ENCODE assay signal across 17 cellular contexts in the genomic region with DNA sequence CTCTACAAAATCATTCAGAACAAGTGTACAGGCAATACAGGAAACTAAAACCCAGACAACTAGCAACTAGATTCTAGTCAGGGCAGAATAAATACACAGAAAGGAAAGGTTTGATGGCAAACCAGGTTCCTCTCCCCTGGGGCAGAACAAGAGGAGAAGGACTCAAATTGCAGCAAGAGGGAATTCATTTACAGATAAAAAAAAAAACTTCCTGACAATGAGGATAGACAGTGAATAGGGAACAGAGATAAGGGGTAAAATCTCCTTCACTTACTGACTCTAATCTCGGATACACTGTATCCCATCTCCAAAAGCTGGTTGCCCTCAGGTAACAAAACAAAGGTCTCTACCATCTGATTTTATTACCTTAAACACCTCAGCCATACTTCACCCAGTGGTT.
A peak's percentile ranks its signal among the peaks of the same experiment; 100 is the strongest.
DNase-seq lines count a peak whose midpoint lies in the region; ATAC-seq and TF ChIP-seq lines count a peak whose summit lies in the region.
"Had no signal": no experiment of that assay in that cellular context is flagged by ENCODE, and none has a peak within 500 bp of the region (broad histone marks: within the 10 kb centered on the region; RNA-seq: fewer than 3 reads in every experiment).

No MANE protein-coding gene starts in this region.

- peak overlapping the region; percentile 27 to 50 (median 46) for H3K27ac ChIP-seq in esophagus muscularis mucosa (replicated peaks in 1 of 4)
- H3K27ac ChIP-seq: A549, C4-2B had no signal

- WGBS in esophagus muscularis mucosa = 76% methylated on average over 1 of the region's 1 CpG

- TF ChIP-seq CTCF in BE2C (IDR thresholded peaks at IDR 0.05; ENCODE audit: low read depth, low read length) (no peak), esophagus muscularis mucosa (IDR thresholded peaks at IDR 0.05) (no peak)

- TF ChIP-seq EP300 in esophagus muscularis mucosa (IDR thresholded peaks at IDR 0.05) = no peak

- H3K9me3 Mint-ChIP-seq in stimulated activated naive B cell treated with anti-CD40 and anti-IgM and Interleukin-4, amounts not matched to agents 10 μg/mL and 1 μg/mL and 100 μg/mL, for 72 hours = peaks cover 0 to 4% of the 10 kb centered on the region in 2 donors
- no peaks in the 10 kb centered on the region for H3K9me3 Mint-ChIP-seq in natural killer cell treated with Interleukin-12 subunit alpha and Interleukin-12 subunit beta and Interleukin-15 and Interleukin-18, amount 100 ng/mL, for 72 hours

- peaks cover 25 to 64% of the 10 kb centered on the region in 2 donors for H3K4me1 Mint-ChIP-seq in stimulated activated naive B cell treated with anti-CD40 and anti-IgM and Interleukin-4, amounts not matched to agents 10 μg/mL and 1 μg/mL and 100 μg/mL, for 72 hours
- H3K4me1 Mint-ChIP-seq in natural killer cell treated with Interleukin-12 subunit alpha and Interleukin-12 subunit beta and Interleukin-15 and Interleukin-18, amount 100 ng/mL, for 72 hours (ENCODE audit: low read depth in 2 of 2) = no peaks in the 10 kb centered on the region

- H3K36me3 ChIP-seq in BE2C (no peaks in the 10 kb centered on the region), esophagus muscularis mucosa (no peaks in the 10 kb centered on the region)

- H3K27me3 Mint-ChIP-seq in stimulated activated naive B cell treated with anti-CD40 and anti-IgM and Interleukin-4, amounts not matched to agents 10 μg/mL and 1 μg/mL and 100 μg/mL, for 72 hours = no peaks in the 10 kb centered on the region
- peaks cover 0 to 20% of the 10 kb centered on the region in 2 donors for H3K27me3 Mint-ChIP-seq in natural killer cell treated with Interleukin-12 subunit alpha and Interleukin-12 subunit beta and Interleukin-15 and Interleukin-18, amount 100 ng/mL, for 72 hours

- TF ChIP-seq POLR2A in esophagus muscularis mucosa (IDR thresholded peaks at IDR 0.05; ENCODE audit: low read depth) = no peak

- peaks cover 20 to 25% of the 10 kb centered on the region in 2 donors for H3K36me3 Mint-ChIP-seq in stimulated activated naive B cell treated with anti-CD40 and anti-IgM and Interleukin-4, amounts not matched to agents 10 μg/mL and 1 μg/mL and 100 μg/mL, for 72 hours
- H3K36me3 Mint-ChIP-seq in natural killer cell treated with Interleukin-12 subunit alpha and Interleukin-12 subunit beta and Interleukin-15 and Interleukin-18, amount 100 ng/mL, for 72 hours = no peaks in the 10 kb centered on the region

- intact Hi-C loops in esophagus muscularis mucosa (cut with DNase I) = no loop called here

- ATAC-seq in stimulated activated naive B cell treated with anti-CD40 and anti-IgM and Interleukin-4, amounts not matched to agents 10 μg/mL and 1 μg/mL and 100 μg/mL, for 72 hours (replicated peaks) = no peak
- ATAC-seq in natural killer cell treated with Interleukin-12 subunit alpha and Interleukin-12 subunit beta and Interleukin-15 and Interleukin-18, amount 100 ng/mL, for 72 hours = no peak
- ATAC-seq in activated CD4-positive, CD25-positive, alpha-beta regulatory T cell treated with anti-CD3 and anti-CD28 coated beads, Interleukin-2, amount 50 U/mL, for 24 hours = no peak
- ATAC-seq: A549, GM12878, Panc1, Right ventricle myocardium inferior had no signal

- H3K4me3 Mint-ChIP-seq in stimulated activated naive B cell treated with anti-CD40 and anti-IgM and Interleukin-4, amounts not matched to agents 10 μg/mL and 1 μg/mL and 100 μg/mL, for 72 hours = no peak overlapping the region
- H3K4me3 Mint-ChIP-seq in natural killer cell treated with Interleukin-12 subunit alpha and Interleukin-12 subunit beta and Interleukin-15 and Interleukin-18, amount 100 ng/mL, for 72 hours = no peak overlapping the region

- H3K9me3 ChIP-seq in BE2C (no peaks in the 10 kb centered on the region), esophagus muscularis mucosa (no peaks in the 10 kb centered on the region)
- H3K9me3 ChIP-seq: A549 had no signal

- H3K4me3 ChIP-seq in BE2C (ENCODE audit: low read depth, low read length) = peak overlapping the region; percentile 35
- H3K4me3 ChIP-seq in esophagus muscularis mucosa = no peak overlapping the region
- H3K4me3 ChIP-seq: A549, GM12878 had no signal

- H3K27me3 ChIP-seq in BE2C (no peaks in the 10 kb centered on the region), esophagus muscularis mucosa (no peaks in the 10 kb centered on the region)

- H3K4me1 ChIP-seq in BE2C = peaks cover 37% of the 10 kb centered on the region
- H3K4me1 ChIP-seq in esophagus muscularis mucosa = peaks cover 0 to 22% (median 18%) of the 10 kb centered on the region in 4 donors
- H3K4me1 ChIP-seq: A549 had no signal

- peak overlapping the region; percentile 69 for H3K27ac Mint-ChIP-seq in stimulated activated naive B cell treated with anti-CD40 and anti-IgM and Interleukin-4, amounts not matched to agents 10 μg/mL and 1 μg/mL and 100 μg/mL, for 72 hours
- no peak overlapping the region for H3K27ac Mint-ChIP-seq in natural killer cell treated with Interleukin-12 subunit alpha and Interleukin-12 subunit beta and Interleukin-15 and Interleukin-18, amount 100 ng/mL, for 72 hours

- DNase-seq in BE2C = peak; percentile 56
- DNase-seq in NCI-H2171 treated with DMSO at 0.1 percent for 48 hours (lab: John Stamatoyannopoulos, UW) = peak; percentile 64
- no peak for DNase-seq in esophagus muscularis mucosa (ENCODE audit: extremely low spot score)
- no peak for DNase-seq in stimulated activated naive B cell treated with anti-CD40 and anti-IgM and Interleukin-4, amounts not matched to agents 10 μg/mL and 1 μg/mL and 100 μg/mL, for 72 hours
- DNase-seq in natural killer cell treated with Interleukin-12 subunit alpha and Interleukin-12 subunit beta and Interleukin-15 and Interleukin-18, amount 100 ng/mL, for 72 hours (ENCODE audit: low spot score) = no peak
- DNase-seq in NCI-H1092 treated with DMSO at 0.1 percent for 48 hours (lab: John Stamatoyannopoulos, UW) = no peak
- DNase-seq in stimulated activated CD4-positive, alpha-beta T cell treated with anti-CD3 and anti-CD28 coated beads, Interleukin-1b, Interleukin-23, amount 100 ng/mL, for 48 hours = no peak
- DNase-seq: GDM1, KG1, NCI-H1930, NCI-H510A treated with DMSO at 0.1 percent for 48 hours had no signal

Comparison
In these comparisons a context has a peak if more than half of its experiments do, and no peak if none do; other contexts are left out.
1. DNase-seq: peak in BE2C (single experiment) and NCI-H2171 treated with DMSO at 0.1 percent for 48 hours (single experiment); none in esophagus muscularis mucosa (single experiment), stimulated activated naive B cell treated with anti-CD40 and anti-IgM and Interleukin-4, amounts not matched to agents 10 μg/mL and 1 μg/mL and 100 μg/mL, for 72 hours (single experiment), natural killer cell treated with Interleukin-12 subunit alpha and Interleukin-12 subunit beta and Interleukin-15 and Interleukin-18, amount 100 ng/mL, for 72 hours (single experiment), NCI-H1092 treated with DMSO at 0.1 percent for 48 hours (single experiment) and stimulated activated CD4-positive, alpha-beta T cell treated with anti-CD3 and anti-CD28 coated beads, Interleukin-1b, Interleukin-23, amount 100 ng/mL, for 48 hours (single experiment).